1 cellular context compared by ENCODE assay signal in the genomic region with DNA sequence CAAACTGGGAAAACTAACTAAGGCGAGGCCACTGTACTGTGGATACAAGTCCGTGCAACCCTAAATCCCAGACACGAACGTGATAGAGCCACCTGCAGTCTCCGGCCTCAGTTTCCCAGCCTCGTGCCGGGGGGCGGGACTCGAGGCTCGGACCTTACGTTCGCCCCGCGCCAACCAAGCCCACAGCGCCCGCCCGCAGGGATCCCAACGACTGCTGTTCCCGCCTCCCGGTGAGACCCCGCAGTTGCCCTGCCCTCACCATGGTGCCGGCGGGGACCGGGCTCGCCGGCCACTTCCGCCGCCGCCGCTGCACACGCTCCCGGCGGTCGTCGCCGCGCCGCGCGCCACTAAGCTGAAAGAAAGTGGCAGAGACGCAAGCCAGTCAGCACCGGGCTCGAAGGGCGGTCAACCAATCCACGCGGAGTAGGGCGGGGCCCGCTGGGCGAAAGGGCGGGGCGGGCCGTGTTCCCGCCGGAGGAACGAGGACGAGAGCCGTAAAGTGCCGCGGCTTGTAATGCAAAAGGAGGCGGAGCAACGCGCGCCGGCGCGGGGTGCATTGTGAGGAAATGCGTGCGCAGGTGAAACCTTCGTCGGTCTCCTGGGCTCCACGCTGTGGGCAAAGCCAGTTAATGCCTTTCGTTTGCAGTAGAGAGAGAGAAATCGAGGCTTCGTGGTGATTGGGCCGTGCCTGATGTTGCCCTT.
TF ChIP-seq lines count a peak whose summit lies in the region.

A gene (minus strand): TSS at position 318 of the 702 bp plus-strand sequence. CDS start 56 bp downstream, at position 262.

TF ChIP-seq in WTC11, 78 proteins besides CTCF, POLR2A, EP300 and RAD21 (continued from another document):
- TF ChIP-seq, protein P1, sequence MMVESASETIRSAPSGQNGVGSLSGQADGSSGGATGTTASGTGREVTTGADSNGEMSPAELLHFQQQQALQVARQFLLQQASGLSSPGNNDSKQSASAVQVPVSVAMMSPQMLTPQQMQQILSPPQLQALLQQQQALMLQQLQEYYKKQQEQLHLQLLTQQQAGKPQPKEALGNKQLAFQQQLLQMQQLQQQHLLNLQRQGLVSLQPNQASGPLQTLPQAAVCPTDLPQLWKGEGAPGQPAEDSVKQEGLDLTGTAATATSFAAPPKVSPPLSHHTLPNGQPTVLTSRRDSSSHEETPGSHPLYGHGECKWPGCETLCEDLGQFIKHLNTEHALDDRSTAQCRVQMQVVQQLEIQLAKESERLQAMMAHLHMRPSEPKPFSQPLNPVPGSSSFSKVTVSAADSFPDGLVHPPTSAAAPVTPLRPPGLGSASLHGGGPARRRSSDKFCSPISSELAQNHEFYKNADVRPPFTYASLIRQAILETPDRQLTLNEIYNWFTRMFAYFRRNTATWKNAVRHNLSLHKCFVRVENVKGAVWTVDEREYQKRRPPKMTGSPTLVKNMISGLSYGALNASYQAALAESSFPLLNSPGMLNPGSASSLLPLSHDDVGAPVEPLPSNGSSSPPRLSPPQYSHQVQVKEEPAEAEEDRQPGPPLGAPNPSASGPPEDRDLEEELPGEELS (CRISPR knock-in tag; IDR thresholded peaks at IDR 0.05): peak; percentile 81; the same call in 1 of the 2 replicates
- no peak for TF ChIP-seq ZBTB21 (CRISPR knock-in tag; IDR thresholded peaks at IDR 0.05; ENCODE audit: borderline replicate concordance)
- peak; percentile 91 for TF ChIP-seq FOXK1 (CRISPR knock-in tag; IDR thresholded peaks at IDR 0.05)
- TF ChIP-seq, protein P2, sequence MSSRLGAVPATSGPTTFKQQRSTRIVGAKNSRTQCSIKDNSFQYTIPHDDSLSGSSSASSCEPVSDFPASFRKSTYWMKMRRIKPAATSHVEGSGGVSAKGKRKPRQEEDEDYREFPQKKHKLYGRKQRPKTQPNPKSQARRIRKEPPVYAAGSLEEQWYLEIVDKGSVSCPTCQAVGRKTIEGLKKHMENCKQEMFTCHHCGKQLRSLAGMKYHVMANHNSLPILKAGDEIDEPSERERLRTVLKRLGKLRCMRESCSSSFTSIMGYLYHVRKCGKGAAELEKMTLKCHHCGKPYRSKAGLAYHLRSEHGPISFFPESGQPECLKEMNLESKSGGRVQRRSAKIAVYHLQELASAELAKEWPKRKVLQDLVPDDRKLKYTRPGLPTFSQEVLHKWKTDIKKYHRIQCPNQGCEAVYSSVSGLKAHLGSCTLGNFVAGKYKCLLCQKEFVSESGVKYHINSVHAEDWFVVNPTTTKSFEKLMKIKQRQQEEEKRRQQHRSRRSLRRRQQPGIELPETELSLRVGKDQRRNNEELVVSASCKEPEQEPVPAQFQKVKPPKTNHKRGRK (CRISPR knock-in tag; IDR thresholded peaks at IDR 0.05; ENCODE audit: borderline replicate concordance): no peak
- TF ChIP-seq, protein P3, sequence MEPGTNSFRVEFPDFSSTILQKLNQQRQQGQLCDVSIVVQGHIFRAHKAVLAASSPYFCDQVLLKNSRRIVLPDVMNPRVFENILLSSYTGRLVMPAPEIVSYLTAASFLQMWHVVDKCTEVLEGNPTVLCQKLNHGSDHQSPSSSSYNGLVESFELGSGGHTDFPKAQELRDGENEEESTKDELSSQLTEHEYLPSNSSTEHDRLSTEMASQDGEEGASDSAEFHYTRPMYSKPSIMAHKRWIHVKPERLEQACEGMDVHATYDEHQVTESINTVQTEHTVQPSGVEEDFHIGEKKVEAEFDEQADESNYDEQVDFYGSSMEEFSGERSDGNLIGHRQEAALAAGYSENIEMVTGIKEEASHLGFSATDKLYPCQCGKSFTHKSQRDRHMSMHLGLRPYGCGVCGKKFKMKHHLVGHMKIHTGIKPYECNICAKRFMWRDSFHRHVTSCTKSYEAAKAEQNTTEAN (CRISPR knock-in tag; IDR thresholded peaks at IDR 0.05): 0 out of 2 replicates have a peak, but pooled peaks have one; percentile 58
- TF ChIP-seq, protein P4, sequence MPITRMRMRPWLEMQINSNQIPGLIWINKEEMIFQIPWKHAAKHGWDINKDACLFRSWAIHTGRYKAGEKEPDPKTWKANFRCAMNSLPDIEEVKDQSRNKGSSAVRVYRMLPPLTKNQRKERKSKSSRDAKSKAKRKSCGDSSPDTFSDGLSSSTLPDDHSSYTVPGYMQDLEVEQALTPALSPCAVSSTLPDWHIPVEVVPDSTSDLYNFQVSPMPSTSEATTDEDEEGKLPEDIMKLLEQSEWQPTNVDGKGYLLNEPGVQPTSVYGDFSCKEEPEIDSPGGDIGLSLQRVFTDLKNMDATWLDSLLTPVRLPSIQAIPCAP (CRISPR knock-in tag; IDR thresholded peaks at IDR 0.05): 0 out of 2 replicates have a peak, but pooled peaks have one; percentile 33
- TF ChIP-seq ZNF232 (CRISPR knock-in tag; IDR thresholded peaks at IDR 0.05): peak; percentile 66; the same call in 1 of the 2 replicates
- peak; percentile 84 for TF ChIP-seq CREM (CRISPR knock-in tag; IDR thresholded peaks at IDR 0.05)
